Comparison of ENCODE assay signal across 2 cellular contexts in genomic region chrY:11022734-11023133, GRCh38.
TF ChIP-seq lines count a peak whose summit lies in the region.

No MANE protein-coding gene starts in this region.

TF ChIP-seq in IMR-90, 13 proteins besides CTCF, POLR2A, EP300 and RAD21:
- TF ChIP-seq ELK1 (IDR thresholded peaks at IDR 0.05; ENCODE audit: borderline replicate concordance, low read depth, low read length) (no peak), CEBPB (IDR thresholded peaks at IDR 0.05; ENCODE audit: low read depth, low read length) (no peak), RCOR1 (IDR thresholded peaks at IDR 0.05; ENCODE audit: insufficient replicate concordance, low read length) (no peak), MAFK (IDR thresholded peaks at IDR 0.05; ENCODE audit: low read depth, low read length) (no peak), CHD1 (IDR thresholded peaks at IDR 0.05; ENCODE audit: low read depth, low read length) (no peak), FOS (IDR thresholded peaks at IDR 0.05; ENCODE audit: low read depth, low read length) (no peak), NFE2L2 (IDR thresholded peaks at IDR 0.05; ENCODE audit: low read depth, low read length) (no peak), MXI1 (IDR thresholded peaks at IDR 0.05; ENCODE audit: borderline replicate concordance, low read depth, low read length) (no peak), MAZ (IDR thresholded peaks at IDR 0.05; ENCODE audit: borderline replicate concordance, low read depth, low read length) (no peak), USF2 (IDR thresholded peaks at IDR 0.05; ENCODE audit: low read depth, low read length) (no peak)

TF ChIP-seq in GM12891, 5 proteins besides CTCF, POLR2A, EP300 and RAD21 (continued from another document):
- no peak for TF ChIP-seq TAF1 (IDR thresholded peaks at IDR 0.05; ENCODE audit: low read depth, low read length)
TF ChIP-seq in GM12891: peak in this region for 0.
